ENCODE assay signal across 18 cellular contexts in the genomic region with DNA sequence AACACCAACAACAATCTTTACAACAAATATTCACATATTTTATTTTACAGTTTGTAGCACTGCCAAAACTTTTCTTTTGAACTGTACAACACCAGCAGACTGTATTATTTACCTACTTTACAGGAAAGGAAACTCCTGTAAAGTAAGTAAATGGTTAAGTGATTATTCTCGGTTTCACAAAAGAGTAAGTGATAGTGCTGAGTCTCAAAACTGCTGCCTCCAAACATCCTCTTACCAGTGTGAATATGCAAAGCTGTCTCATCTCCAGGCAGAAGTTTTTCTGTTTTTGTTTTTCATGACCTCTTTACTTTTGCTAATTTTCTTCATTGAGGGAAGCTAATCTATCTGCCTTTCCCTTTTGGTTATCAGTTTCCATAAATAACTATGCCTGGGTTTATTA.
A peak's percentile ranks its signal among the peaks of the same experiment; 100 is the strongest.
DNase-seq lines count a peak whose midpoint lies in the region; ATAC-seq, FAIRE-seq and TF ChIP-seq lines count a peak whose summit lies in the region.
"Had no signal": no experiment of that assay in that cellular context is flagged by ENCODE, and none has a peak within 500 bp of the region (broad histone marks: within the 10 kb centered on the region; RNA-seq: fewer than 3 reads in every experiment).

No MANE protein-coding gene starts in this region.

- no peak overlapping the region for H3K9ac ChIP-seq in GM12878 (ENCODE audit: control insufficient read depth, insufficient read depth, low read length)

- RAD21 ChIA-PET in GM12878 (lab: Charles Lee; ENCODE audit: unreplicated experiment): no interaction called here

- H2AFZ ChIP-seq in GM12878 (ENCODE audit: control insufficient read depth, low read depth, low read length) (no peak overlapping the region), PC-9 (no peak overlapping the region)
- H2AFZ ChIP-seq: GM23338 had no signal

- no peak overlapping the region for H3K4me3 Mint-ChIP-seq in activated CD4-positive, alpha-beta T cell treated with anti-CD3 and anti-CD28 coated beads for 36 hours
- H3K4me3 Mint-ChIP-seq: CD8-positive, alpha-beta memory T cell; GM23338; naive B cell had no signal

- WGBS in GM12878 (ENCODE audit: insufficient coverage, insufficient replicate concordance, low lambda C conversion rate, missing lambda C conversion rate): 0% methylated on average over 1 of the region's 1 CpG

- FAIRE-seq in GM12878 (lab: Jason Lieb, UNC): peak; percentile 73

- no peaks in the 10 kb centered on the region for H3K9me3 ChIP-seq in GM12878 (replicated peaks; ENCODE audit: control insufficient read depth, insufficient read depth, low read length)
- H3K9me3 ChIP-seq in PC-9 (ENCODE audit: insufficient read depth, low read depth): no peaks in the 10 kb centered on the region
- H3K9me3 ChIP-seq: MG63, right lobe of liver had no signal

- H3K4me3 ChIP-seq in GM12878 (no peak overlapping the region), PC-9 (no peak overlapping the region)
- H3K4me3 ChIP-seq: dorsolateral prefrontal cortex, GM23338, MG63, right lobe of liver had no signal

- H3K27ac Mint-ChIP-seq in activated CD4-positive, alpha-beta T cell treated with anti-CD3 and anti-CD28 coated beads for 36 hours: no peak overlapping the region
- H3K27ac Mint-ChIP-seq: CD8-positive, alpha-beta memory T cell; GM23338 had no signal

- no peak for DNase-seq in activated CD4-positive, alpha-beta T cell treated with anti-CD3 and anti-CD28 coated beads for 36 hours
- DNase-seq in activated CD4-positive, alpha-beta T cell treated with anti-CD3 and anti-CD28 coated beads, Interleukin-2, amount 50 U/mL, for 4 hours: no peak
- DNase-seq in GM12878 (ENCODE audit: low read depth, low spot score): no peak
- no peak for DNase-seq in NCI-H187 treated with DMSO at 0.1 percent for 48 hours (lab: John Stamatoyannopoulos, UW)
- DNase-seq in PC-9: no peak
- no peak for DNase-seq in activated T-cell treated with anti-CD3 and anti-CD28 coated beads for 4 hours
- DNase-seq: CD8-positive, alpha-beta memory T cell; dorsolateral prefrontal cortex; foreskin keratinocyte; islet precursor cell; MG63; naive B cell; NCI-H2227 treated with DMSO at 0.1 percent for 48 hours; right lobe of liver had no signal

- no peaks in the 10 kb centered on the region for H3K36me3 ChIP-seq in GM12878 (ENCODE audit: control insufficient read depth in 2 of 2, insufficient read depth in 2 of 2, low read length in 1 of 2)
- no peaks in the 10 kb centered on the region for H3K36me3 ChIP-seq in PC-9 (ENCODE audit: low read depth)
- H3K36me3 ChIP-seq: MG63, right lobe of liver had no signal

- H3F3A ChIP-seq in PC-9 (ENCODE audit: insufficient read depth, low read depth): no peaks in the 10 kb centered on the region

- H3K27me3 ChIP-seq in GM12878 (replicated peaks in 1 of 2; ENCODE audit: control insufficient read depth in 2 of 2, insufficient read depth in 2 of 2, low read length in 1 of 2): no peaks in the 10 kb centered on the region
- no peaks in the 10 kb centered on the region for H3K27me3 ChIP-seq in PC-9 (ENCODE audit: insufficient read depth, low read depth)
- H3K27me3 ChIP-seq: dorsolateral prefrontal cortex, foreskin keratinocyte, MG63, right lobe of liver had no signal

- no peak for TF ChIP-seq POLR2A in GM12878 (IDR thresholded peaks at IDR 0.05; ENCODE audit: low read depth, low read length)

- in situ Hi-C loops in GM12878 (cut with MboI): no loop called here

- TF ChIP-seq CTCF in GM12878 (IDR thresholded peaks at IDR 0.05 in 2 of 3, conservative IDR thresholded peaks at IDR 0.05 in 1 of 3; ENCODE audit: control insufficient read depth in 2 of 3, extremely low read depth in 1 of 3, insufficient read depth in 1 of 3, low read depth in 3 of 3, low read length in 3 of 3) (no peak), PC-9 (conservative IDR thresholded peaks at IDR 0.05) (no peak)

- H3K79me2 ChIP-seq in GM12878 (ENCODE audit: control insufficient read depth, insufficient read depth, low read length): no peaks in the 10 kb centered on the region
- H3K79me2 ChIP-seq in PC-9 (ENCODE audit: low read depth): no peaks in the 10 kb centered on the region

- peaks cover 5% of the 10 kb centered on the region for H3K4me1 Mint-ChIP-seq in activated CD4-positive, alpha-beta T cell treated with anti-CD3 and anti-CD28 coated beads for 36 hours

- intact Hi-C loops in activated CD4-positive, alpha-beta T cell treated with anti-CD3 and anti-CD28 coated beads for 36 hours (cut with DNase I, micrococcal nuclease): no loop called here
- intact Hi-C loops in GM12878 (cut with micrococcal nuclease; ENCODE audit: unreplicated experiment) (loop anchor here (5.0 kb wide), 1 partner anchor 36 kb away; no protein-coding TSS in a partner anchor), PC-9 (cut with micrococcal nuclease; ENCODE audit: unreplicated experiment) (no loop called here)

- BruUV-seq in GM12878 (replicated peaks; lab: Mats Ljungman, UMichigan): no TSS peak
- BruUV-seq in PC-9 (replicated peaks; lab: Mats Ljungman, UMichigan): no TSS peak

- TF ChIP-seq RAD21 in GM12878 (IDR thresholded peaks at IDR 0.05; ENCODE audit: insufficient read depth, low read depth, low read length): no peak

- no peak overlapping the region for H3K4me2 ChIP-seq in GM12878 (ENCODE audit: control insufficient read depth, insufficient read depth)
- H3K4me2 ChIP-seq in PC-9: no peak overlapping the region
- H3K4me2 ChIP-seq: GM23338 had no signal

- H3K9me2 ChIP-seq in PC-9 (ENCODE audit: insufficient read depth): no peaks in the 10 kb centered on the region

- POLR2A ChIA-PET in activated CD4-positive, alpha-beta T cell treated with anti-CD3 and anti-CD28 coated beads for 36 hours (lab: Charles Lee): no interaction called here
- POLR2A ChIA-PET in GM12878 (lab: Charles Lee): no interaction called here
- POLR2A ChIA-PET in PC-9 (lab: Charles Lee; ENCODE audit: unreplicated experiment): no interaction called here

- peaks cover 7% of the 10 kb centered on the region for H3K9me3 Mint-ChIP-seq in activated CD4-positive, alpha-beta T cell treated with anti-CD3 and anti-CD28 coated beads for 36 hours (ENCODE audit: low read depth)

- no peak overlapping the region for H3K27ac ChIP-seq in GM12878 (ENCODE audit: control insufficient read depth, insufficient read depth)
- H3K27ac ChIP-seq in PC-9: no peak overlapping the region
- H3K27ac ChIP-seq: 22Rv1, dorsolateral prefrontal cortex, foreskin keratinocyte, right lobe of liver had no signal

- H3K4me1 ChIP-seq in GM12878 (ENCODE audit: control insufficient read depth, insufficient read depth, low read length) (no peaks in the 10 kb centered on the region), PC-9 (replicated peaks; ENCODE audit: insufficient read depth) (no peaks in the 10 kb centered on the region)
- H3K4me1 ChIP-seq: foreskin keratinocyte, right lobe of liver had no signal

- H3K36me3 Mint-ChIP-seq in activated CD4-positive, alpha-beta T cell treated with anti-CD3 and anti-CD28 coated beads for 36 hours (ENCODE audit: low read depth): no peaks in the 10 kb centered on the region

- ATAC-seq in activated CD4-positive, alpha-beta T cell treated with anti-CD3 and anti-CD28 coated beads for 36 hours: peak; percentile 55
- ATAC-seq in GM21619 (IDR thresholded peaks at IDR 0.05; ENCODE audit: unreplicated experiment): peak; percentile 98
- peak; percentile 98 for ATAC-seq in HG03159 (IDR thresholded peaks at IDR 0.05; ENCODE audit: unreplicated experiment)
- ATAC-seq in GM12878: peak; percentile 95
- ATAC-seq: foreskin keratinocyte, GM23338, right lobe of liver had no signal

- CTCF ChIA-PET in activated CD4-positive, alpha-beta T cell treated with anti-CD3 and anti-CD28 coated beads for 36 hours (lab: Charles Lee): interaction anchor here (1.4 kb wide), 1 partner anchor 26 kb away, joined by 4 read pairs; no protein-coding TSS in a partner anchor
- CTCF ChIA-PET in GM12878 (lab: Yijun Ruan, JAX): no interaction called here
- CTCF ChIA-PET in PC-9 (lab: Charles Lee): no interaction called here

- SMC1A ChIA-PET in GM12878 (lab: Charles Lee; ENCODE audit: uncharacterized antibody, unreplicated experiment): no interaction called here

- TF ChIP-seq EP300 in GM12878 (IDR thresholded peaks at IDR 0.05; ENCODE audit: borderline replicate concordance in 1 of 2, control insufficient read depth in 1 of 2, low read depth in 2 of 2, low read length in 2 of 2): no peak

- H3K27me3 Mint-ChIP-seq in activated CD4-positive, alpha-beta T cell treated with anti-CD3 and anti-CD28 coated beads for 36 hours: no peaks in the 10 kb centered on the region

- H4K20me1 ChIP-seq in GM12878 (ENCODE audit: control insufficient read depth, insufficient read depth) (no peaks in the 10 kb centered on the region), PC-9 (ENCODE audit: insufficient read depth) (no peaks in the 10 kb centered on the region)

TF ChIP-seq in GM12878, 131 proteins besides CTCF, POLR2A, EP300 and RAD21:
- TF ChIP-seq POU2F2 (IDR thresholded peaks at IDR 0.05; ENCODE audit: borderline replicate concordance, low read depth, low read length): peak; percentile 62; the same call in 1 of the 3 replicates
- TF ChIP-seq, protein P1, sequence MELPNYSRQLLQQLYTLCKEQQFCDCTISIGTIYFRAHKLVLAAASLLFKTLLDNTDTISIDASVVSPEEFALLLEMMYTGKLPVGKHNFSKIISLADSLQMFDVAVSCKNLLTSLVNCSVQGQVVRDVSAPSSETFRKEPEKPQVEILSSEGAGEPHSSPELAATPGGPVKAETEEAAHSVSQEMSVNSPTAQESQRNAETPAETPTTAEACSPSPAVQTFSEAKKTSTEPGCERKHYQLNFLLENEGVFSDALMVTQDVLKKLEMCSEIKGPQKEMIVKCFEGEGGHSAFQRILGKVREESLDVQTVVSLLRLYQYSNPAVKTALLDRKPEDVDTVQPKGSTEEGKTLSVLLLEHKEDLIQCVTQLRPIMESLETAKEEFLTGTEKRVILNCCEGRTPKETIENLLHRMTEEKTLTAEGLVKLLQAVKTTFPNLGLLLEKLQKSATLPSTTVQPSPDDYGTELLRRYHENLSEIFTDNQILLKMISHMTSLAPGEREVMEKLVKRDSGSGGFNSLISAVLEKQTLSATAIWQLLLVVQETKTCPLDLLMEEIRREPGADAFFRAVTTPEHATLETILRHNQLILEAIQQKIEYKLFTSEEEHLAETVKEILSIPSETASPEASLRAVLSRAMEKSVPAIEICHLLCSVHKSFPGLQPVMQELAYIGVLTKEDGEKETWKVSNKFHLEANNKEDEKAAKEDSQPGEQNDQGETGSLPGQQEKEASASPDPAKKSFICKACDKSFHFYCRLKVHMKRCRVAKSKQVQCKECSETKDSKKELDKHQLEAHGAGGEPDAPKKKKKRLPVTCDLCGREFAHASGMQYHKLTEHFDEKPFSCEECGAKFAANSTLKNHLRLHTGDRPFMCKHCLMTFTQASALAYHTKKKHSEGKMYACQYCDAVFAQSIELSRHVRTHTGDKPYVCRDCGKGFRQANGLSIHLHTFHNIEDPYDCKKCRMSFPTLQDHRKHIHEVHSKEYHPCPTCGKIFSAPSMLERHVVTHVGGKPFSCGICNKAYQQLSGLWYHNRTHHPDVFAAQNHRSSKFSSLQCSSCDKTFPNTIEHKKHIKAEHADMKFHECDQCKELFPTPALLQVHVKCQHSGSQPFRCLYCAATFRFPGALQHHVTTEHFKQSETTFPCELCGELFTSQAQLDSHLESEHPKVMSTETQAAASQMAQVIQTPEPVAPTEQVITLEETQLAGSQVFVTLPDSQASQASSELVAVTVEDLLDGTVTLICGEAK (IDR thresholded peaks at IDR 0.05; ENCODE audit: borderline replicate concordance): no peak
TF ChIP-seq in GM12878: peak in this region for 1.
